ENCODE assay signal across 24 cellular contexts in the genomic region with DNA sequence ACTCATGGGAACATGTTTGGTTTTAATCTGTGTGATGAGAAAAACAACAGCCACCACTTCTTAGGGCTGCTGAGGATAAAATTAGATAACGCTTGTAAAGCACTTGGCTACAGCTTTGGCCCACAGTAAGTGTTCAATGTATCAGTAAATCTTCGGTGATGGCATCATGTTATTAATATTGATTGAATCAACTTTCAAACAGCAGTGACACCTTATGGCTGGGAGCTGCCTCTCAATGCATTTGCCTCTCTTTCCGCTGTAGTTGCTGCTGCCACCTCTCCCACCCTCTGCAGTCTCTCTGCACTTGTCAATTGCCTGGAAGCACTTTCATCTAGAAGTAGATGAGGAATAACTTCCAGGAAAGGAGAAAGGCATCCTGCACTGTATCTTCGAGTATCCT.
"Had no signal": no experiment of that assay in that cellular context is flagged by ENCODE, and none has a peak within 500 bp of the region (broad histone marks: within the 10 kb centered on the region; RNA-seq: fewer than 3 reads in every experiment).

No MANE protein-coding gene starts in this region.

- H3K36me3 ChIP-seq: gastrocnemius medialis, left ventricle myocardium inferior, pancreas, prostate gland, right atrium auricular region, suprapubic skin, tibial artery, upper lobe of right lung had no signal

- DNase-seq: activated CD4-positive, alpha-beta T cell treated with anti-CD3 and anti-CD28 coated beads for 4 hours; activated CD4-positive, alpha-beta T cell treated with anti-CD3 and anti-CD28 coated beads, Interleukin-2, amount 50 U/mL, for 48 hours; activated CD8-positive, alpha-beta memory T cell treated with anti-CD3 and anti-CD28 coated beads, Interleukin-2, amount 50 U/mL, for 4 hours; activated gamma-delta T cell treated with Interleukin-2 at 50 U/mL for 16 hours; activated naive CD4-positive, alpha-beta T cell treated with anti-CD3 and anti-CD28 coated beads, Interleukin-2, amount 50 U/mL, for 16 hours; activated naive CD8-positive, alpha-beta T cell treated with anti-CD3 and anti-CD28 coated beads, Interleukin-2, amount 50 U/mL, for 24 hours; activated T-cell treated with anti-CD3 and anti-CD28 coated beads, Interleukin-2, amount 50 U/mL, for 1 hour; amygdala; effector CD8-positive, alpha-beta T cell; gastrocnemius medialis; left ventricle myocardium inferior; nephron progenitor cell; nucleus accumbens; stimulated activated CD4-positive, alpha-beta T cell treated with anti-CD3 and anti-CD28 coated beads, Interleukin-15, amount 100 ng/mL, for 24 hours; stimulated activated CD4-positive, alpha-beta T cell treated with anti-CD3 and anti-CD28 coated beads, Interleukin-2, amount 100 ng/mL, for 24 hours; stimulated activated naive CD4-positive, alpha-beta T cell; tibial artery; upper lobe of right lung had no signal

- H3K4me3 ChIP-seq: gastrocnemius medialis, left ventricle myocardium inferior, lung, pancreas, prostate gland, right atrium auricular region, suprapubic skin, tibial artery, upper lobe of right lung had no signal

- H3K27me3 ChIP-seq: pancreas, right atrium auricular region had no signal

- H3K27ac ChIP-seq: epithelial cell of prostate, gastrocnemius medialis, left ventricle myocardium inferior, pancreas, prostate gland, right atrium auricular region, suprapubic skin, tibial artery, upper lobe of right lung had no signal
